ENCODE assay signal across 8 cellular contexts in genomic region chr6:137234505-137234863, GRCh38. TPM values are rescaled to one million over a fixed set of nuclear protein-coding genes. Genes with fewer than 3 reads are reported as not detected.
DNase-seq lines count a peak whose midpoint lies in the region; ATAC-seq and TF ChIP-seq lines count a peak whose summit lies in the region.

No MANE protein-coding gene starts in this region.

- H3K27ac ChIP-seq in psoas muscle = peak overlapping the region; percentile 37

- H3K27me3 ChIP-seq in psoas muscle (ENCODE audit: insufficient read depth in 3 of 3, low read length in 2 of 3) = no peaks in the 10 kb centered on the region

- WGBS in psoas muscle, 3 donors = 47 to 68% (median 62%) methylated on average over 4 of the region's 4 CpGs

- H3K4me3 ChIP-seq in psoas muscle = no peak overlapping the region

- intact Hi-C loops in psoas muscle (cut with DNase I) = no loop called here

- peaks cover 14% of the 10 kb centered on the region for H3K4me1 ChIP-seq in psoas muscle

- H3K36me3 ChIP-seq in psoas muscle (ENCODE audit: insufficient read depth in 1 of 2, low read depth in 1 of 2) = no peaks in the 10 kb centered on the region

- ATAC-seq in activated CD4-positive, CD25-positive, alpha-beta regulatory T cell treated with anti-CD3 and anti-CD28 coated beads, Interleukin-2, amount 50 U/mL, for 24 hours = peak; percentile 69 to 71
- ATAC-seq in HG03558 (IDR thresholded peaks at IDR 0.05; ENCODE audit: extremely low read depth, unreplicated experiment) (peak; percentile 75), psoas muscle (no peak), GM19397 (IDR thresholded peaks at IDR 0.05; ENCODE audit: unreplicated experiment) (no peak), HG03039 (IDR thresholded peaks at IDR 0.05; ENCODE audit: unreplicated experiment) (no peak), HG02970 (IDR thresholded peaks at IDR 0.05; ENCODE audit: low FRiP score, unreplicated experiment) (no peak)

- no peak for DNase-seq in activated CD4-positive, CD25-positive, alpha-beta regulatory T cell treated with anti-CD3 and anti-CD28 coated beads, Interleukin-2, amount 50 U/mL, for 72 hours
- peak; percentile 17 for DNase-seq in activated naive CD4-positive, alpha-beta T cell treated with anti-CD3 and anti-CD28 coated beads, Interleukin-2, amount 50 U/mL, for 16 hours
- DNase-seq in psoas muscle = no peak

- H3K9me3 ChIP-seq in psoas muscle = no peaks in the 10 kb centered on the region

- TF ChIP-seq CTCF in psoas muscle (IDR thresholded peaks at IDR 0.05) = no peak

RNA-seq across cellular contexts. Expression of gene IFNGR1, which starts 15.3 kb away (rescaled TPM):
- 10 to 100 TPM; 36.9 to 72.2 (median 51.6) TPM for total RNA-seq in psoas muscle
- polyA plus RNA-seq in psoas muscle = 100 to 1,000 TPM in 1 of 3 donors, 10 to 100 TPM in 2; 43.1 to 122 (median 50.7) TPM

Comparison
In these comparisons a context has a peak if more than half of its experiments do, and no peak if none do; other contexts are left out.
1. ATAC-seq: peak in activated CD4-positive, CD25-positive, alpha-beta regulatory T cell treated with anti-CD3 and anti-CD28 coated beads, Interleukin-2, amount 50 U/mL, for 24 hours (2 of 2) and HG03558 (single experiment); none in psoas muscle (0 of 4), GM19397 (single experiment), HG03039 (single experiment) and HG02970 (single experiment).